ENCODE assay signal across 10 cellular contexts in genomic region chr1:205719762-205720161, GRCh38.
"Had no signal": no experiment of that assay in that cellular context is flagged by ENCODE, and none has a peak within 500 bp of the region (broad histone marks: within the 10 kb centered on the region; RNA-seq: fewer than 3 reads in every experiment).

No MANE protein-coding gene starts in this region.

- H3K9me3 Mint-ChIP-seq: activated naive CD8-positive, alpha-beta T cell treated with anti-CD3 and anti-CD28 coated beads, Interleukin-2, amount 10 ng/mL, durations not matched to agents 7 days and 5 days had no signal

- H3K4me3 Mint-ChIP-seq: activated naive CD8-positive, alpha-beta T cell treated with anti-CD3 and anti-CD28 coated beads, Interleukin-2, amount 10 ng/mL, durations not matched to agents 7 days and 5 days had no signal

- H3K27me3 Mint-ChIP-seq: activated naive CD8-positive, alpha-beta T cell treated with anti-CD3 and anti-CD28 coated beads, Interleukin-2, amount 10 ng/mL, durations not matched to agents 7 days and 5 days; naive thymus-derived CD4-positive, alpha-beta T cell had no signal

- H3K27ac Mint-ChIP-seq: activated naive CD8-positive, alpha-beta T cell treated with anti-CD3 and anti-CD28 coated beads, Interleukin-2, amount 10 ng/mL, durations not matched to agents 7 days and 5 days had no signal

- ATAC-seq: left colon; naive thymus-derived CD4-positive, alpha-beta T cell had no signal

- DNase-seq: activated CD4-positive, alpha-beta T cell treated with anti-CD3 and anti-CD28 coated beads, Interleukin-2, amount 50 U/mL, for 4 hours; activated naive CD8-positive, alpha-beta T cell treated with anti-CD3 and anti-CD28 coated beads, Interleukin-2, amount 10 ng/mL, durations not matched to agents 7 days and 5 days; esophagus squamous epithelium; foreskin fibroblast; glutamatergic neuron; left colon; naive thymus-derived CD4-positive, alpha-beta T cell; stimulated activated CD4-positive, alpha-beta T cell treated with anti-CD3 and anti-CD28 coated beads, Interleukin-4, amount 100 ng/mL, for 4 hours; T1000; transverse colon had no signal
